In genomic region chr6:18155273-18155863, GRCh38 we compare ENCODE assay signal across 8 cellular contexts. TPM values are rescaled to one million over a fixed set of nuclear protein-coding genes. Genes with fewer than 3 reads are reported as not detected.
DNase-seq lines count a peak whose midpoint lies in the region; ATAC-seq and TF ChIP-seq lines count a peak whose summit lies in the region.

Gene KDM1B (plus strand): TSS chr6:18155422. CDS start chr6:18159896, 4,474 bp downstream.

- no peaks in the 10 kb centered on the region for H3K27me3 ChIP-seq in CD4-positive, alpha-beta T cell (ENCODE audit: control insufficient read depth, insufficient read depth, low read length)
- no peaks in the 10 kb centered on the region for H3K27me3 ChIP-seq in endodermal cell (ENCODE audit: control insufficient read depth, insufficient read depth, low read length, poor library complexity, severe bottlenecking)

- H3K36me3 Mint-ChIP-seq in CD4-positive, alpha-beta T cell (ENCODE audit: low read depth), result peaks cover 17% of the 10 kb centered on the region
- peaks cover 16% of the 10 kb centered on the region for H3K36me3 Mint-ChIP-seq in endodermal cell (ENCODE audit: low read depth)

- H3K36me3 ChIP-seq in endodermal cell (ENCODE audit: control insufficient read depth, insufficient read depth, low read length), result peaks cover 12% of the 10 kb centered on the region

- H3K4me3 Mint-ChIP-seq in CD4-positive, alpha-beta T cell, result peak within 1 kb of the TSS; percentile 98
- peak within 1 kb of the TSS; percentile 95 for H3K4me3 Mint-ChIP-seq in endodermal cell

- TF ChIP-seq CTCF in CD4-positive, alpha-beta T cell (IDR thresholded peaks at IDR 0.05), result no peak
- no peak for TF ChIP-seq CTCF in endodermal cell (conservative IDR thresholded peaks at IDR 0.05)

- H3K4me3 ChIP-seq in endodermal cell (ENCODE audit: low read length), result peak within 1 kb of the TSS; percentile 91

- 0 to 1% methylated on average over 22 to 67 of the region's 67 CpGs for WGBS in endodermal cell (ENCODE audit: insufficient coverage in 1 of 2, insufficient read length in 1 of 2), 2 experiments

- no peaks in the 10 kb centered on the region for H3K27me3 Mint-ChIP-seq in CD4-positive, alpha-beta T cell
- H3K27me3 Mint-ChIP-seq in endodermal cell (ENCODE audit: insufficient read depth), result no peaks in the 10 kb centered on the region

- peak within 1 kb of the TSS; percentile 80 for H3K9ac ChIP-seq in endodermal cell (ENCODE audit: extremely low read depth, low read length, poor library complexity, severe bottlenecking)

- peak within 1 kb of the TSS; percentile 92 for H3K27ac ChIP-seq in CD4-positive, alpha-beta T cell (ENCODE audit: low read depth, low read length)
- peak within 1 kb of the TSS; percentile 53 for H3K27ac ChIP-seq in endodermal cell (ENCODE audit: low read depth, low read length)

- peak in 9 of 10 experiments; percentile 97 to 99 (median 98) for DNase-seq in CD4-positive, alpha-beta T cell
- peak; percentile 99 for DNase-seq in NCI-H82 (lab: John Stamatoyannopoulos, UW)
- no peak for DNase-seq in endodermal cell
- DNase-seq in mesenteric fat pad (ENCODE audit: low spot score), result no peak
- peak; percentile 97 to 99 for DNase-seq in stimulated activated CD8-positive, alpha-beta memory T cell treated with anti-CD3 and anti-CD28 coated beads, Interleukin-15, amount 100 ng/mL, for 4 hours (ENCODE audit: low read depth in 2 of 2)

- H3K4me1 Mint-ChIP-seq in CD4-positive, alpha-beta T cell (ENCODE audit: low read depth), result peaks cover 32% of the 10 kb centered on the region
- peaks cover 27% of the 10 kb centered on the region for H3K4me1 Mint-ChIP-seq in endodermal cell

- POLR2A ChIA-PET in CD4-positive, alpha-beta T cell (lab: Charles Lee), result interaction anchor here (0.6 to 1.6 kb wide), 7 partner anchors 11 to 556 kb away, joined by 3 to 6 read pairs (median 4); partner anchors contain the start of genes DEK, FAM8A1 and NUP153
- POLR2A ChIA-PET in activated CD8-positive, alpha-beta memory T cell treated with anti-CD3 and anti-CD28 coated beads for 36 hours (lab: Charles Lee), result no interaction called here

- H3K4me1 ChIP-seq in endodermal cell (ENCODE audit: control insufficient read depth, insufficient read depth, low read length), result peaks cover 8% of the 10 kb centered on the region

- peak within 1 kb of the TSS; percentile 95 for H3K27ac Mint-ChIP-seq in CD4-positive, alpha-beta T cell
- peak within 1 kb of the TSS; percentile 100 for H3K27ac Mint-ChIP-seq in endodermal cell

- no peaks in the 10 kb centered on the region for H3K9me3 Mint-ChIP-seq in CD4-positive, alpha-beta T cell
- H3K9me3 Mint-ChIP-seq in endodermal cell, result no peaks in the 10 kb centered on the region

- H3K9me3 ChIP-seq in CD4-positive, alpha-beta T cell (ENCODE audit: control insufficient read depth, low read length), result no peaks in the 10 kb centered on the region
- H3K9me3 ChIP-seq in endodermal cell (ENCODE audit: control insufficient read depth, low read length), result no peaks in the 10 kb centered on the region

- intact Hi-C loops in CD4-positive, alpha-beta T cell (cut with DNase I, micrococcal nuclease), result loop anchor here (1.0 to 10.0 kb wide), 6 partner anchors 108 to 1391 kb away; partner anchors contain the start of genes ATXN1 (in 1 of the 2), DEK (in 1 of the 2), FAM8A1 (in 1 of the 2) and NUP153 (in 1 of the 2)

- CTCF ChIA-PET in CD4-positive, alpha-beta T cell (lab: Charles Lee), result interaction anchor here (0.9 kb wide), 1 partner anchor 91 kb away, joined by 3 read pairs; no protein-coding TSS in a partner anchor
- CTCF ChIA-PET in activated CD8-positive, alpha-beta memory T cell treated with anti-CD3 and anti-CD28 coated beads for 36 hours (lab: Charles Lee), result no interaction called here

- ATAC-seq in CD4-positive, alpha-beta T cell (ENCODE audit: poor library complexity), result peak; percentile 92
- ATAC-seq in GM19372 (IDR thresholded peaks at IDR 0.05; ENCODE audit: low read depth, unreplicated experiment), result peak; percentile 86
- ATAC-seq in HG03521 (IDR thresholded peaks at IDR 0.05; ENCODE audit: unreplicated experiment), result peak; percentile 92

RNA-seq across cellular contexts. Expression of gene KDM1B, which starts in this region (rescaled TPM):
- total RNA-seq in CD4-positive, alpha-beta T cell, result 1 to 10 TPM; 4.4 to 6.0 TPM
- 10 to 100 TPM; 13.7 TPM for total RNA-seq in activated CD8-positive, alpha-beta memory T cell treated with anti-CD3 and anti-CD28 coated beads for 36 hours
- total RNA-seq in endodermal cell, result 1 to 10 TPM; 7.7 to 9.3 TPM
- 15.7 TPM for polyA plus RNA-seq in endodermal cell (2013, experiment 1 of 2)
- polyA plus RNA-seq in endodermal cell (2013, experiment 2 of 2), result 15.0 TPM
- total RNA-seq in mesenteric fat pad, result 13.3 TPM

Comparison
In these comparisons a context has a peak if more than half of its experiments do, and no peak if none do; other contexts are left out.
1. DNase-seq: peak in CD4-positive, alpha-beta T cell (9 of 10), NCI-H82 (single experiment) and stimulated activated CD8-positive, alpha-beta memory T cell treated with anti-CD3 and anti-CD28 coated beads, Interleukin-15, amount 100 ng/mL, for 4 hours (2 of 2); none in endodermal cell (single experiment) and mesenteric fat pad (single experiment).
2. Peak in every context shown above with its lines, with median percentiles within 50 percentile points of each other: ATAC-seq.